Comparison of ENCODE assay signal across 1 cellular context in genomic region chr2:12284037-12284436, GRCh38.
A peak's percentile ranks its signal among the peaks of the same experiment; 100 is the strongest.
TF ChIP-seq lines count a peak whose summit lies in the region.

No MANE protein-coding gene starts in this region.

TF ChIP-seq in K562, 482 proteins besides CTCF, POLR2A, EP300 and RAD21 (continued from another document):
- TF ChIP-seq CHAMP1 (IDR thresholded peaks at IDR 0.05) (peak; percentile 58; the same call in 1 of the 2 replicates), ATF1 (CRISPR knock-in tag; IDR thresholded peaks at IDR 0.05) (no peak), ATF1 (tag; IDR thresholded peaks at IDR 0.05) (0 out of 2 replicates have a peak, but pooled peaks have one; percentile 22), STAT5A (IDR thresholded peaks at IDR 0.05; ENCODE audit: borderline replicate concordance, low read length) (no peak), ZNF592 (IDR thresholded peaks at IDR 0.05) (no peak), ZNF311 (CRISPR knock-in tag; IDR thresholded peaks at IDR 0.05) (0 out of 2 replicates have a peak, but pooled peaks have one; percentile 35)
